Comparison of ENCODE assay signal across 9 cellular contexts in the genomic region with DNA sequence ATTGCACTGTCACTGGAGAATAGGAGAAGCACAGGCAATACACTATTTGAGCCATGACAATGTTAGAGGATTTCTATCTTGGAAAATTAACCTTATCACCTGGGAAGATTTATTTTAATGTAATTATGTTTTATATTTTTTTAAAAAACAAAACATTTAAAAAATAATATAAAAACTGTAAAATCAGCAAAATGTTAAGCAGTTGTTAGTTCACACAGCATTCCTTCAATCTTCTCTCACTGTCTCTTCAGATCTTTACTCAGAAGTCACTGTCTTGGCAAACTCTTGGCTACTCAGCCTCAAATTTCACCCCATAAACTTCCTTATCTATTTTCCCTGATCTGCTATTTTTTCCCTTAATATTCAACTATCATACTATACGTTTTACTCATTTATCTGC.
"Had no signal": no experiment of that assay in that cellular context is flagged by ENCODE, and none has a peak within 500 bp of the region (broad histone marks: within the 10 kb centered on the region; RNA-seq: fewer than 3 reads in every experiment).

No MANE protein-coding gene starts in this region.

- H3K27ac ChIP-seq: GM23248 had no signal

- H3K9ac ChIP-seq: GM23248 had no signal

- FAIRE-seq: H1, H54 had no signal

- H3K4me3 ChIP-seq: GM23248, GM23338, HAP-1 had no signal

- H3K9me3 ChIP-seq: HAP-1 had no signal

- H3K36me3 ChIP-seq: HAP-1 had no signal

- H2AFZ ChIP-seq: GM23248, GM23338 had no signal

- H3K4me2 ChIP-seq: GM23338 had no signal

- DNase-seq: GM23248, GOT3, H7, H9, HFFc6 had no signal
